Comparison of ENCODE assay signal across 13 cellular contexts in genomic region chr6:93282521-93283031, GRCh38.
"Had no signal": no experiment of that assay in that cellular context is flagged by ENCODE, and none has a peak within 500 bp of the region (broad histone marks: within the 10 kb centered on the region; RNA-seq: fewer than 3 reads in every experiment).

No MANE protein-coding gene starts in this region.

- H3K27ac Mint-ChIP-seq: activated naive CD8-positive, alpha-beta T cell treated with anti-CD3 and anti-CD28 coated beads, Interleukin-2, amount 10 ng/mL, durations not matched to agents 7 days and 5 days; nephron progenitor cell had no signal

- FAIRE-seq: endometrium had no signal

- H3K4me1 Mint-ChIP-seq: activated naive CD8-positive, alpha-beta T cell treated with anti-CD3 and anti-CD28 coated beads, Interleukin-2, amount 10 ng/mL, durations not matched to agents 7 days and 5 days; nephron progenitor cell had no signal

- H3K36me3 ChIP-seq: ascending aorta, upper lobe of left lung had no signal

- H3K27ac ChIP-seq: ascending aorta, upper lobe of left lung had no signal

- H3K27me3 Mint-ChIP-seq: activated naive CD8-positive, alpha-beta T cell treated with anti-CD3 and anti-CD28 coated beads, Interleukin-2, amount 10 ng/mL, durations not matched to agents 7 days and 5 days had no signal

- H3K4me1 ChIP-seq: ascending aorta, upper lobe of left lung had no signal

- ATAC-seq: esophagus mucosa, SK-N-SH treated with all-trans-retinoic acid at 6 μM for 48 hours had no signal

- DNase-seq: activated gamma-delta T cell; activated naive CD8-positive, alpha-beta T cell treated with anti-CD3 and anti-CD28 coated beads, Interleukin-2, amount 10 ng/mL, durations not matched to agents 7 days and 5 days; hypothalamus; nephron progenitor cell; retina; stimulated activated CD4-positive, alpha-beta T cell treated with anti-CD3 and anti-CD28 coated beads, Interleukin-2, amount 100 ng/mL, for 24 hours; stimulated activated naive CD4-positive, alpha-beta T cell; substantia nigra had no signal

- H3K27me3 ChIP-seq: ascending aorta, upper lobe of left lung had no signal

- H3K4me3 Mint-ChIP-seq: activated naive CD8-positive, alpha-beta T cell treated with anti-CD3 and anti-CD28 coated beads, Interleukin-2, amount 10 ng/mL, durations not matched to agents 7 days and 5 days; nephron progenitor cell had no signal

- H3K36me3 Mint-ChIP-seq: activated naive CD8-positive, alpha-beta T cell treated with anti-CD3 and anti-CD28 coated beads, Interleukin-2, amount 10 ng/mL, durations not matched to agents 7 days and 5 days had no signal

- H3K9me3 ChIP-seq: ascending aorta, upper lobe of left lung had no signal

- H3K4me3 ChIP-seq: ascending aorta, upper lobe of left lung had no signal
